In the genomic region with DNA sequence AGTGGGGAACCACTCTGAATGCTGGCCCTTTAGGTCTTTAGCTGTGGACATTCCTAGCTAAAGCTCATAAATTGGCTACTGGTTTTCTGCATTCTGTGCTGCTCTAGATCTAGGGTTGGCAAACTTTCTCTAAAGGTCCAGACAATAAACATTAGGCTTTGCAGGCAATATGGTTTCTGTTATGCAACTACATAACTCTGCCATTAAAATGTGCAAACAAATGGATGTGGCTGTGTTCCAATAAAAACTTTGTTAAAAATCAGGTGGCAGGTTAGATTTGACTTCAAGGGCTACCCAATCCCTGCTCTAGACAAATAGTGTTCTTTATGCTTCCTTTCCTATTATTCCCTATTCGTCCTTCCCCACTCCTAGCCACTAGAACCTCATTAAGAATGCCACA, we compare ENCODE assay signal across 40 cellular contexts. TPM values are rescaled to one million over a fixed set of nuclear protein-coding genes. Genes with fewer than 3 reads are reported as not detected.
"Had no signal": no experiment of that assay in that cellular context is flagged by ENCODE, and none has a peak within 500 bp of the region (broad histone marks: within the 10 kb centered on the region; RNA-seq: fewer than 3 reads in every experiment).

No MANE protein-coding gene starts in this region.

- H3K9me3 Mint-ChIP-seq: activated CD4-positive, alpha-beta memory T cell treated with anti-CD3 and anti-CD28 coated beads, Interleukin-2, amount 10 ng/mL, durations not matched to agents 7 days and 5 days; activated CD4-positive, alpha-beta T cell treated with anti-CD3 and anti-CD28 coated beads, Interleukin-2, amount 10 ng/mL, durations not matched to agents 7 days and 5 days; activated naive CD4-positive, alpha-beta T cell treated with anti-CD3 and anti-CD28 coated beads for 36 hours; activated naive CD4-positive, alpha-beta T cell treated with anti-CD3 and anti-CD28 coated beads, Interleukin-2, amount 50 U/mL, for 72 hours; activated naive CD8-positive, alpha-beta T cell treated with anti-CD3 and anti-CD28 coated beads for 36 hours; activated T-cell treated with anti-CD3 and anti-CD28 coated beads, Interleukin-2, amount 50 U/mL, for 4 hours; activated T-cell treated with anti-CD3 and anti-CD28 coated beads, Interleukin-2, amount 50 U/mL, for 72 hours; activated T-helper 1 cell treated with anti-CD3 and anti-CD28 coated beads, Interleukin-12 subunit alpha, Interleukin-12 subunit beta, Interleukin-2, Interleukin-4 antibody, amounts not matched to agents 30 ng/mL and 10 ng/mL and 1 ng/mL, durations not matched to agents 14 hours and 24 hours and 36 hours; activated T-helper 17 cell treated with anti-CD3 and anti-CD28 coated beads, Interleukin-2, amount 50 U/mL, for 72 hours; central memory CD8-positive, alpha-beta T cell; T-cell had no signal

- ATAC-seq: activated CD4-positive, alpha-beta T cell treated with anti-CD3 and anti-CD28 coated beads for 36 hours; activated CD4-positive, CD25-positive, alpha-beta regulatory T cell treated with anti-CD3 and anti-CD28 coated beads, Interleukin-2, amount 50 U/mL, for 24 hours; activated CD8-positive, alpha-beta T cell treated with anti-CD3 and anti-CD28 coated beads, Interleukin-2, amount 10 ng/mL, durations not matched to agents 7 days and 5 days; activated naive CD4-positive, alpha-beta T cell treated with anti-CD3 and anti-CD28 coated beads, Interleukin-2, amount 50 U/mL, for 72 hours; activated T-cell treated with anti-CD3 and anti-CD28 coated beads, Interleukin-2, amount 50 U/mL, for 4 hours; activated T-cell treated with anti-CD3 and anti-CD28 coated beads, Interleukin-2, amount 50 U/mL, for 72 hours; activated T-helper 17 cell treated with anti-CD3 and anti-CD28 coated beads, Interleukin-2, amount 50 U/mL, for 72 hours; body of pancreas; T-cell; T-helper 17 cell; WTC11 had no signal

- DNase-seq: activated CD4-positive, alpha-beta memory T cell treated with anti-CD3 and anti-CD28 coated beads, Interleukin-2, amount 10 ng/mL, durations not matched to agents 7 days and 5 days; activated CD4-positive, alpha-beta T cell treated with anti-CD3 and anti-CD28 coated beads for 1 hour; activated CD4-positive, alpha-beta T cell treated with anti-CD3 and anti-CD28 coated beads for 36 hours; activated CD4-positive, alpha-beta T cell treated with anti-CD3 and anti-CD28 coated beads for 48 hours; activated CD4-positive, alpha-beta T cell treated with anti-CD3 and anti-CD28 coated beads, Interleukin-2, amount 10 ng/mL, durations not matched to agents 7 days and 5 days; activated CD4-positive, alpha-beta T cell treated with anti-CD3 and anti-CD28 coated beads, Interleukin-2, amount 50 U/mL, for 48 hours; activated CD4-positive, CD25-positive, alpha-beta regulatory T cell; activated CD8-positive, alpha-beta memory T cell treated with anti-CD3 and anti-CD28 coated beads for 24 hours; activated CD8-positive, alpha-beta memory T cell treated with anti-CD3 and anti-CD28 coated beads, Interleukin-2, amount 50 U/mL, for 4 hours; activated CD8-positive, alpha-beta T cell treated with anti-CD3 and anti-CD28 coated beads, Interleukin-2, amount 10 ng/mL, durations not matched to agents 7 days and 5 days; activated effector memory CD4-positive, alpha-beta T cell treated with anti-CD3 and anti-CD28 coated beads, Interleukin-2, amount 50 U/mL, for 16 hours; activated gamma-delta T cell treated with Interleukin-2 at 50 U/mL for 16 hours; activated naive CD4-positive, alpha-beta T cell; activated naive CD4-positive, alpha-beta T cell treated with anti-CD3 and anti-CD28 coated beads for 36 hours; activated naive CD4-positive, alpha-beta T cell treated with anti-CD3 and anti-CD28 coated beads, Interleukin-2, amount 50 U/mL, for 16 hours; activated naive CD8-positive, alpha-beta T cell treated with anti-CD3 and anti-CD28 coated beads for 36 hours; activated T-cell treated with anti-CD3 and anti-CD28 coated beads for 4 hours; activated T-cell treated with anti-CD3 and anti-CD28 coated beads, Interleukin-2, amount 50 U/mL, for 1 hour; activated T-cell treated with anti-CD3 and anti-CD28 coated beads, Interleukin-2, amount 50 U/mL, for 4 hours; activated T-cell treated with anti-CD3 and anti-CD28 coated beads, Interleukin-2, amount 50 U/mL, for 72 hours; adrenal gland; amniotic stem cell; aorta; body of pancreas; brain microvascular endothelial cell; cerebellar nuclear complex; T-cell; T-helper 17 cell; T1000; WERI-Rb-1 had no signal

- H3K36me3 Mint-ChIP-seq: activated naive CD8-positive, alpha-beta T cell treated with anti-CD3 and anti-CD28 coated beads for 36 hours; T-cell had no signal

- H3K4me1 Mint-ChIP-seq: activated CD4-positive, alpha-beta memory T cell treated with anti-CD3 and anti-CD28 coated beads, Interleukin-2, amount 10 ng/mL, durations not matched to agents 7 days and 5 days; activated CD4-positive, alpha-beta T cell treated with anti-CD3 and anti-CD28 coated beads for 36 hours; activated CD4-positive, alpha-beta T cell treated with anti-CD3 and anti-CD28 coated beads, Interleukin-2, amount 10 ng/mL, durations not matched to agents 7 days and 5 days; activated naive CD8-positive, alpha-beta T cell treated with anti-CD3 and anti-CD28 coated beads for 36 hours; activated T-helper 17 cell treated with anti-CD3 and anti-CD28 coated beads, Interleukin-2, amount 50 U/mL, for 72 hours; central memory CD8-positive, alpha-beta T cell; T-cell; T-helper 17 cell had no signal

- H3K27me3 ChIP-seq: adrenal gland, body of pancreas had no signal

- H3K27ac ChIP-seq: adrenal gland, body of pancreas, brain microvascular endothelial cell, breast epithelium, WERI-Rb-1 had no signal

- H3K4me3 ChIP-seq: adrenal gland, body of pancreas, breast epithelium had no signal

- H3K4me3 Mint-ChIP-seq: activated CD4-positive, alpha-beta memory T cell treated with anti-CD3 and anti-CD28 coated beads, Interleukin-2, amount 10 ng/mL, durations not matched to agents 7 days and 5 days; activated CD4-positive, alpha-beta T cell treated with anti-CD3 and anti-CD28 coated beads for 36 hours; activated CD4-positive, alpha-beta T cell treated with anti-CD3 and anti-CD28 coated beads, Interleukin-2, amount 10 ng/mL, durations not matched to agents 7 days and 5 days; activated CD8-positive, alpha-beta T cell treated with anti-CD3 and anti-CD28 coated beads, Interleukin-2, amount 10 ng/mL, durations not matched to agents 7 days and 5 days; activated naive CD4-positive, alpha-beta T cell treated with anti-CD3 and anti-CD28 coated beads for 36 hours; activated naive CD8-positive, alpha-beta T cell treated with anti-CD3 and anti-CD28 coated beads for 36 hours; activated T-cell treated with anti-CD3 and anti-CD28 coated beads, Interleukin-2, amount 50 U/mL, for 4 hours; activated T-cell treated with anti-CD3 and anti-CD28 coated beads, Interleukin-2, amount 50 U/mL, for 72 hours; activated T-helper 1 cell treated with anti-CD3 and anti-CD28 coated beads, Interleukin-12 subunit alpha, Interleukin-12 subunit beta, Interleukin-2, Interleukin-4 antibody, amounts not matched to agents 30 ng/mL and 10 ng/mL and 1 ng/mL, durations not matched to agents 14 hours and 24 hours and 36 hours; activated T-helper 17 cell treated with anti-CD3 and anti-CD28 coated beads, Interleukin-2, amount 50 U/mL, for 72 hours; central memory CD8-positive, alpha-beta T cell; T-cell; T-helper 17 cell; WTC11 had no signal

- H3K9me3 ChIP-seq: adrenal gland, body of pancreas, breast epithelium had no signal

- H3K27ac Mint-ChIP-seq: activated CD4-positive, alpha-beta memory T cell treated with anti-CD3 and anti-CD28 coated beads, Interleukin-2, amount 10 ng/mL, durations not matched to agents 7 days and 5 days; activated CD4-positive, alpha-beta T cell treated with anti-CD3 and anti-CD28 coated beads for 36 hours; activated CD4-positive, alpha-beta T cell treated with anti-CD3 and anti-CD28 coated beads, Interleukin-2, amount 10 ng/mL, durations not matched to agents 7 days and 5 days; activated CD8-positive, alpha-beta T cell treated with anti-CD3 and anti-CD28 coated beads, Interleukin-2, amount 10 ng/mL, durations not matched to agents 7 days and 5 days; activated naive CD4-positive, alpha-beta T cell treated with anti-CD3 and anti-CD28 coated beads for 36 hours; activated naive CD4-positive, alpha-beta T cell treated with anti-CD3 and anti-CD28 coated beads, Interleukin-2, amount 50 U/mL, for 72 hours; activated naive CD8-positive, alpha-beta T cell treated with anti-CD3 and anti-CD28 coated beads for 36 hours; activated T-cell treated with anti-CD3 and anti-CD28 coated beads, Interleukin-2, amount 50 U/mL, for 72 hours; activated T-helper 1 cell treated with anti-CD3 and anti-CD28 coated beads, Interleukin-12 subunit alpha, Interleukin-12 subunit beta, Interleukin-2, Interleukin-4 antibody, amounts not matched to agents 30 ng/mL and 10 ng/mL and 1 ng/mL, durations not matched to agents 14 hours and 24 hours and 36 hours; activated T-helper 17 cell treated with anti-CD3 and anti-CD28 coated beads, Interleukin-2, amount 50 U/mL, for 72 hours; T-cell; T-helper 17 cell; WTC11 had no signal

- H3K4me1 ChIP-seq: adrenal gland, body of pancreas, breast epithelium had no signal

- H3K36me3 ChIP-seq: adrenal gland, brain microvascular endothelial cell, breast epithelium, WERI-Rb-1 had no signal

RNA-seq across cellular contexts. Expression of a gene that starts 6.8 kb away (rescaled TPM):
- total RNA-seq: activated CD4-positive, alpha-beta memory T cell treated with anti-CD3 and anti-CD28 coated beads, Interleukin-2, amount 10 ng/mL, durations not matched to agents 7 days and 5 days; activated CD4-positive, alpha-beta T cell treated with anti-CD3 and anti-CD28 coated beads for 36 hours; activated CD4-positive, alpha-beta T cell treated with anti-CD3 and anti-CD28 coated beads, Interleukin-2, amount 10 ng/mL, durations not matched to agents 7 days and 5 days; activated CD8-positive, alpha-beta T cell treated with anti-CD3 and anti-CD28 coated beads, Interleukin-2, amount 10 ng/mL, durations not matched to agents 7 days and 5 days; activated naive CD4-positive, alpha-beta T cell treated with anti-CD3 and anti-CD28 coated beads for 36 hours; activated T-cell treated with anti-CD3 and anti-CD28 coated beads, Interleukin-2, amount 50 U/mL, for 4 hours; activated T-cell treated with anti-CD3 and anti-CD28 coated beads, Interleukin-2, amount 50 U/mL, for 72 hours; activated T-helper 1 cell treated with anti-CD3 and anti-CD28 coated beads, Interleukin-12 subunit alpha, Interleukin-12 subunit beta, Interleukin-2, Interleukin-4 antibody, amounts not matched to agents 30 ng/mL and 10 ng/mL and 1 ng/mL, durations not matched to agents 14 hours and 24 hours and 36 hours; activated T-helper 17 cell treated with anti-CD3 and anti-CD28 coated beads, Interleukin-2, amount 50 U/mL, for 72 hours; aorta; body of pancreas; chondrocyte; T-cell; T-helper 1 cell treated with Interleukin-12 subunit alpha and Interleukin-12 subunit beta and Interleukin-4 antibody, amounts not matched to agents 30 ng/mL and 1 ng/mL, for 36 hours; T-helper 17 cell; T-helper 2 cell treated with Interferon-gamma antibody and Interleukin-4, amounts not matched to agents 100 ng/mL and 5 ng/mL, for 36 hours had no signal
- polyA plus RNA-seq: aorta had no signal

RNA-seq across cellular contexts. Expression of a gene that starts 42.6 kb away (rescaled TPM):
- total RNA-seq: activated CD4-positive, alpha-beta memory T cell treated with anti-CD3 and anti-CD28 coated beads, Interleukin-2, amount 10 ng/mL, durations not matched to agents 7 days and 5 days; activated CD4-positive, alpha-beta T cell treated with anti-CD3 and anti-CD28 coated beads for 36 hours; activated CD4-positive, alpha-beta T cell treated with anti-CD3 and anti-CD28 coated beads, Interleukin-2, amount 10 ng/mL, durations not matched to agents 7 days and 5 days; activated CD8-positive, alpha-beta T cell treated with anti-CD3 and anti-CD28 coated beads, Interleukin-2, amount 10 ng/mL, durations not matched to agents 7 days and 5 days; activated naive CD4-positive, alpha-beta T cell treated with anti-CD3 and anti-CD28 coated beads for 36 hours; activated naive CD4-positive, alpha-beta T cell treated with anti-CD3 and anti-CD28 coated beads, Interleukin-2, amount 50 U/mL, for 72 hours; activated naive CD8-positive, alpha-beta T cell treated with anti-CD3 and anti-CD28 coated beads for 36 hours; activated T-cell treated with anti-CD3 and anti-CD28 coated beads, Interleukin-2, amount 50 U/mL, for 4 hours; activated T-cell treated with anti-CD3 and anti-CD28 coated beads, Interleukin-2, amount 50 U/mL, for 72 hours; activated T-helper 1 cell treated with anti-CD3 and anti-CD28 coated beads, Interleukin-12 subunit alpha, Interleukin-12 subunit beta, Interleukin-2, Interleukin-4 antibody, amounts not matched to agents 30 ng/mL and 10 ng/mL and 1 ng/mL, durations not matched to agents 14 hours and 24 hours and 36 hours; activated T-helper 17 cell treated with anti-CD3 and anti-CD28 coated beads, Interleukin-2, amount 50 U/mL, for 72 hours; T-helper 1 cell treated with Interleukin-12 subunit alpha and Interleukin-12 subunit beta and Interleukin-4 antibody, amounts not matched to agents 30 ng/mL and 1 ng/mL, for 36 hours; T-helper 2 cell treated with Interferon-gamma antibody and Interleukin-4, amounts not matched to agents 100 ng/mL and 5 ng/mL, for 36 hours had no signal
